ENCODE assay signal across 8 cellular contexts in genomic region chr3:141311170-141311495, GRCh38. TPM values are rescaled to one million over a fixed set of nuclear protein-coding genes. Genes with fewer than 3 reads are reported as not detected.
DNase-seq lines count a peak whose midpoint lies in the region; ATAC-seq and TF ChIP-seq lines count a peak whose summit lies in the region.

No MANE protein-coding gene starts in this region.

- H3K18ac ChIP-seq in mesenchymal stem cell (ENCODE audit: low read depth in 1 of 2, low read length in 2 of 2): peak overlapping the region; percentile 65 to 95

- peak overlapping the region; percentile 74 for H2AK5ac ChIP-seq in mesenchymal stem cell (ENCODE audit: low read length, severe bottlenecking)

- peak overlapping the region in 1 of 2 experiments; percentile 91 for H3K14ac ChIP-seq in mesenchymal stem cell (ENCODE audit: low read length in 2 of 2)

- peaks cover 11% of the 10 kb centered on the region for H3K79me1 ChIP-seq in mesenchymal stem cell (replicated peaks; ENCODE audit: low read length, poor library complexity, severe bottlenecking)

- H3K4me1 Mint-ChIP-seq in activated naive CD4-positive, alpha-beta T cell treated with anti-CD3 and anti-CD28 coated beads, Interleukin-2, amount 50 U/mL, for 24 hours: peaks cover 67% of the 10 kb centered on the region

- no peak for TF ChIP-seq POLR2A in body of pancreas (IDR thresholded peaks at IDR 0.05)

- H2BK5ac ChIP-seq in mesenchymal stem cell (ENCODE audit: low read depth, low read length, poor library complexity, severe bottlenecking): no peak overlapping the region

- CTCF ChIA-PET in HEK293T (lab: Yijun Ruan, JAX): interaction anchor here (0.5 to 2.4 kb wide), 12 partner anchors 8 to 148 kb away, joined by 3 to 11 read pairs (median 4); no protein-coding TSS in a partner anchor

- H3K36me3 ChIP-seq in body of pancreas (replicated peaks in 1 of 2; ENCODE audit: insufficient read depth in 1 of 2, low read depth in 2 of 2): no peaks in the 10 kb centered on the region
- no peaks in the 10 kb centered on the region for H3K36me3 ChIP-seq in mesenchymal stem cell (ENCODE audit: control insufficient read depth in 1 of 2, insufficient read depth in 2 of 2, low read depth in 1 of 2, low read length in 2 of 2)
- no peaks in the 10 kb centered on the region for H3K36me3 ChIP-seq in urinary bladder (ENCODE audit: insufficient read depth)

- H3K23ac ChIP-seq in mesenchymal stem cell (ENCODE audit: low read length in 2 of 2): no peak overlapping the region

- no peak for ATAC-seq in body of pancreas

- H2BK12ac ChIP-seq in mesenchymal stem cell (ENCODE audit: low read length in 2 of 2): peak overlapping the region in 1 of 2 experiments; percentile 15

- H3K27ac Mint-ChIP-seq in activated naive CD4-positive, alpha-beta T cell treated with anti-CD3 and anti-CD28 coated beads, Interleukin-2, amount 50 U/mL, for 24 hours: peak overlapping the region; percentile 99

- peaks cover 2% of the 10 kb centered on the region for H3K36me3 Mint-ChIP-seq in activated naive CD4-positive, alpha-beta T cell treated with anti-CD3 and anti-CD28 coated beads, Interleukin-2, amount 50 U/mL, for 24 hours

- no peak overlapping the region for H2BK15ac ChIP-seq in mesenchymal stem cell (ENCODE audit: low read depth, poor library complexity, severe bottlenecking)

- peak overlapping the region; percentile 100 for H3K4me3 Mint-ChIP-seq in activated naive CD4-positive, alpha-beta T cell treated with anti-CD3 and anti-CD28 coated beads, Interleukin-2, amount 50 U/mL, for 24 hours

- H3K27me3 ChIP-seq in body of pancreas (no peaks in the 10 kb centered on the region), mesenchymal stem cell (ENCODE audit: control insufficient read depth in 1 of 2, insufficient read depth in 1 of 2, low read length in 2 of 2) (no peaks in the 10 kb centered on the region)

- POLR2A ChIA-PET in HEK293T (lab: Yijun Ruan, JAX): interaction anchor here (0.9 to 2.7 kb wide), 13 partner anchors 9 to 142 kb away, joined by 3 to 25 read pairs (median 5); no protein-coding TSS in a partner anchor

- no peaks in the 10 kb centered on the region for H3K27me3 Mint-ChIP-seq in activated naive CD4-positive, alpha-beta T cell treated with anti-CD3 and anti-CD28 coated beads, Interleukin-2, amount 50 U/mL, for 24 hours

- H3K4ac ChIP-seq in mesenchymal stem cell (ENCODE audit: low read depth in 1 of 2, low read length in 2 of 2): peak overlapping the region; percentile 20 to 88

- DNase-seq in activated naive CD4-positive, alpha-beta T cell treated with anti-CD3 and anti-CD28 coated beads, Interleukin-2, amount 50 U/mL, for 16 hours: no peak
- DNase-seq in body of pancreas (no peak), mesenchymal stem cell (no peak), EL (no peak), DMS114 treated with DMSO at 0.1 percent for 48 hours (lab: John Stamatoyannopoulos, UW; ENCODE audit: unreplicated experiment) (no peak), HEK293T (ENCODE audit: extremely low spot score) (no peak)

- WGBS in body of pancreas, 2 donors: 8 to 23% methylated on average over 8 to 13 of the region's 13 CpGs
- 19% methylated on average over 13 of the region's 13 CpGs for WGBS in mesenchymal stem cell
- 7% methylated on average over 13 of the region's 13 CpGs for WGBS in urinary bladder

- no peaks in the 10 kb centered on the region for H3K9me3 ChIP-seq in body of pancreas
- H3K9me3 ChIP-seq in mesenchymal stem cell (ENCODE audit: control insufficient read depth, low read length): no peaks in the 10 kb centered on the region

- peak overlapping the region; percentile 32 to 79 for H3K4me3 ChIP-seq in body of pancreas
- peak overlapping the region; percentile 74 to 96 for H3K4me3 ChIP-seq in mesenchymal stem cell (ENCODE audit: insufficient read depth in 1 of 2, low read depth in 1 of 2, low read length in 2 of 2)
- H3K4me3 ChIP-seq in urinary bladder (ENCODE audit: low read depth, low read length): peak overlapping the region; percentile 57

- H3K9ac ChIP-seq in mesenchymal stem cell (ENCODE audit: low read length): peak overlapping the region; percentile 87

- TF ChIP-seq CTCF in body of pancreas (IDR thresholded peaks at IDR 0.05): no peak

- no peak overlapping the region for H2BK120ac ChIP-seq in mesenchymal stem cell (ENCODE audit: low read depth, low read length)

- H3K9me3 Mint-ChIP-seq in activated naive CD4-positive, alpha-beta T cell treated with anti-CD3 and anti-CD28 coated beads, Interleukin-2, amount 50 U/mL, for 24 hours: no peaks in the 10 kb centered on the region

- peak overlapping the region; percentile 48 for H4K91ac ChIP-seq in mesenchymal stem cell (ENCODE audit: low read length)

- intact Hi-C loops in body of pancreas (cut with DNase I): loop anchor here (10.0 kb wide), 1 partner anchor 144 kb away; no protein-coding TSS in a partner anchor

- H4K8ac ChIP-seq in mesenchymal stem cell (ENCODE audit: low read length): peak overlapping the region; percentile 95

- H2AFZ ChIP-seq in mesenchymal stem cell (ENCODE audit: low read depth, low read length): peak overlapping the region; percentile 96

- H3K4me1 ChIP-seq in body of pancreas: peaks cover 22% of the 10 kb centered on the region
- H3K4me1 ChIP-seq in mesenchymal stem cell (ENCODE audit: control insufficient read depth, insufficient read depth, low read depth, low read length): peaks cover 19% of the 10 kb centered on the region
- no peaks in the 10 kb centered on the region for H3K4me1 ChIP-seq in urinary bladder (ENCODE audit: insufficient read depth)

- peak overlapping the region; percentile 41 to 83 (median 76) for H3K27ac ChIP-seq in body of pancreas
- no peak overlapping the region for H3K27ac ChIP-seq in mesenchymal stem cell (ENCODE audit: low read length, poor library complexity, severe bottlenecking)
- no peak overlapping the region for H3K27ac ChIP-seq in urinary bladder (ENCODE audit: low read depth)

- H3K4me2 ChIP-seq in mesenchymal stem cell (ENCODE audit: low read length, poor library complexity, severe bottlenecking): peak overlapping the region; percentile 78

TF ChIP-seq in HEK293T, 16 proteins besides CTCF, POLR2A, EP300 and RAD21:
- TF ChIP-seq FOXK2 (IDR thresholded peaks at IDR 0.05) (no peak), PKNOX1 (IDR thresholded peaks at IDR 0.05) (no peak), CTBP1 (IDR thresholded peaks at IDR 0.05; ENCODE audit: borderline replicate concordance) (no peak), LEF1 (IDR thresholded peaks at IDR 0.05; ENCODE audit: borderline replicate concordance) (no peak), HDGF (IDR thresholded peaks at IDR 0.05; ENCODE audit: borderline replicate concordance) (no peak), FOXM1 (IDR thresholded peaks at IDR 0.05; ENCODE audit: borderline replicate concordance) (no peak), FOXA1 (IDR thresholded peaks at IDR 0.05) (no peak), BHLHE40 (IDR thresholded peaks at IDR 0.05; ENCODE audit: borderline replicate concordance) (no peak), ELF4 (IDR thresholded peaks at IDR 0.05) (no peak), NFRKB (IDR thresholded peaks at IDR 0.05) (no peak), ARNT (IDR thresholded peaks at IDR 0.05) (no peak), SUZ12 (IDR thresholded peaks at IDR 0.05) (no peak)
TF ChIP-seq in HEK293T: peak in this region for 0.

RNA-seq across cellular contexts. Expression of gene ZBTB38, which starts 57.2 kb away (rescaled TPM):
- total RNA-seq in body of pancreas (10 to 100 TPM; 48.5 to 60.4 TPM), urinary bladder (124 TPM)
- polyA plus RNA-seq in mesenchymal stem cell (2013, experiment 1 of 2): 42.0 TPM
- polyA plus RNA-seq in mesenchymal stem cell (2013, experiment 2 of 2): 39.5 TPM
- polyA plus RNA-seq in urinary bladder: 42.4 TPM

Comparison
In these comparisons a context has a peak if more than half of its experiments do, and no peak if none do; other contexts are left out.
1. H3K27ac ChIP-seq: peak in body of pancreas (4 of 4); none in mesenchymal stem cell (single experiment) and urinary bladder (single experiment).
2. Peak in every context shown above with its lines, with median percentiles within 50 percentile points of each other: H3K4me3 ChIP-seq.